9 cellular contexts compared by ENCODE assay signal in the genomic region with DNA sequence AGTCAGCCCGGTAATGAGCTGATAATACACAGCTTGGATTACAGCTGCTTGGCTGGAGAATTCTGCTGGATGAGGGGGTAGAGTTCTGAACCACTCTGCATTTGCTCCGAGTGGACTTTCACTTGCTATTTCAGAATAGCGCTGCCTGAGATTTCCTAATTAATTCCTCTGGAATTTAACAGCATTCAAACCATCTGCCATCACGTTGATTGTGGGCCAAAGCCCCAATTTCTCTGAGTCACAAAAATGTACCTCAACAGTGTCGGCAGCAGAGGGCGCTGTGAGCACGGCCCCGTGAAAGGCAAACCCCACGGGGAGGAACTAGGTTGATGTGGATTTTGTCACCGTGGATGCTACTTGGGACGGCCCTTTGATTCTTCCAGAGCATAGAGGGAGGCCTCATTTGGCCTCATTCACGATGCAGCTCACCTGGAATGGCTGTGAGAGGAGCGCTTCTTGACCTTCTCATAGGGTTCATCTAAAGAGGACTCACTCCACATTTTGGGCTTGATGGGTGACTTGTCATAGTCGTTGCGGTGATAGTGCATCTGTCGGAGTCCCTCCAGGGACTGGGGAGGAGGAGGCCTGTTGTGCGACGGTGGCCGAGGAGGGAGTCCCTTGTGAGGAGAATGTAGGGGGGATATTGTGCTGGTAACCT.
A peak's percentile ranks its signal among the peaks of the same experiment; 100 is the strongest.
DNase-seq lines count a peak whose midpoint lies in the region; ATAC-seq, FAIRE-seq and TF ChIP-seq lines count a peak whose summit lies in the region.
"Had no signal": no experiment of that assay in that cellular context is flagged by ENCODE, and none has a peak within 500 bp of the region (broad histone marks: within the 10 kb centered on the region; RNA-seq: fewer than 3 reads in every experiment).

No MANE protein-coding gene starts in this region.

- BruUV-seq in HCT116 (replicated peaks; lab: Mats Ljungman, UMichigan): no TSS peak

- peak; percentile 90 for TF ChIP-seq RAD21 in HCT116 (IDR thresholded peaks at IDR 0.05; ENCODE audit: low read depth)

- TF ChIP-seq CTCF in CD4-positive, alpha-beta T cell (IDR thresholded peaks at IDR 0.05): peak; percentile 89
- TF ChIP-seq CTCF in HCT116 (IDR thresholded peaks at IDR 0.05 in 2 of 3, conservative IDR thresholded peaks at IDR 0.05 in 1 of 3; ENCODE audit: borderline replicate concordance in 1 of 3, insufficient read depth in 1 of 3, low read depth in 2 of 3, low read length in 2 of 3): peak; percentile 74 to 96 (median 81)
- peak; percentile 94 for TF ChIP-seq CTCF in fibroblast of villous mesenchyme (IDR thresholded peaks at IDR 0.05; ENCODE audit: insufficient read depth, low read depth, low read length)
- peak; percentile 47 for TF ChIP-seq CTCF in neutrophil (IDR thresholded peaks at IDR 0.05)

- H3K27ac Mint-ChIP-seq in CD4-positive, alpha-beta T cell: no peak overlapping the region

- H3K4me3 Mint-ChIP-seq in CD4-positive, alpha-beta T cell: no peak overlapping the region

- H4K20me1 ChIP-seq in HCT116 (ENCODE audit: insufficient read depth): no peaks in the 10 kb centered on the region

- no peak overlapping the region for H3K9ac ChIP-seq in HCT116 (ENCODE audit: low read length)
- H3K9ac ChIP-seq in stomach smooth muscle (ENCODE audit: low read length in 2 of 2): no peak overlapping the region

- H3K36me3 Mint-ChIP-seq in CD4-positive, alpha-beta T cell (ENCODE audit: low read depth): no peaks in the 10 kb centered on the region

- H3K79me2 ChIP-seq in HCT116 (ENCODE audit: insufficient read depth, low read length): no peaks in the 10 kb centered on the region

- H3K4me1 Mint-ChIP-seq in CD4-positive, alpha-beta T cell (ENCODE audit: low read depth): peaks cover 11% of the 10 kb centered on the region

- H3K36me3 ChIP-seq in HCT116 (ENCODE audit: control insufficient read depth in 1 of 2, insufficient read depth in 2 of 2, low read length in 2 of 2): no peaks in the 10 kb centered on the region
- peaks cover under 1% of the 10 kb centered on the region for H3K36me3 ChIP-seq in neutrophil
- peaks cover 7 to 24% of the 10 kb centered on the region in 2 donors for H3K36me3 ChIP-seq in stomach smooth muscle (ENCODE audit: control insufficient read depth in 2 of 2, insufficient read depth in 2 of 2, low read length in 2 of 2)

- H3K4me2 ChIP-seq in HCT116 (ENCODE audit: low read length): no peak overlapping the region

- intact Hi-C loops in CD4-positive, alpha-beta T cell (cut with DNase I, micrococcal nuclease): loop anchor here (1.0 to 10.0 kb wide), 4 partner anchors 118 to 882 kb away; no protein-coding TSS in a partner anchor
- intact Hi-C loops in HCT116 (cut with micrococcal nuclease): loop anchor here (1.0 kb wide), 1 partner anchor 118 kb away; no protein-coding TSS in a partner anchor

- no peak for FAIRE-seq in RCC 7860 (lab: Jason Lieb, UNC)

- H3K9me2 ChIP-seq in HCT116 (ENCODE audit: insufficient read depth): no peaks in the 10 kb centered on the region

- POLR2A ChIA-PET in CD4-positive, alpha-beta T cell (lab: Charles Lee): no interaction called here
- POLR2A ChIA-PET in HCT116 (lab: Charles Lee): no interaction called here

- H2AFZ ChIP-seq in HCT116 (ENCODE audit: low read depth, low read length, poor library complexity, severe bottlenecking): no peak overlapping the region

- no peak for TF ChIP-seq POLR2A in HCT116 (IDR thresholded peaks at IDR 0.05; ENCODE audit: borderline replicate concordance, extremely low read depth, insufficient read depth, insufficient read length)
- no peak for TF ChIP-seq POLR2A in GM18505 (IDR thresholded peaks at IDR 0.05; ENCODE audit: borderline replicate concordance, extremely low read depth, insufficient read depth, insufficient read length)

- no peak overlapping the region for H3K27ac ChIP-seq in CD4-positive, alpha-beta T cell (ENCODE audit: low read depth, low read length)
- no peak overlapping the region for H3K27ac ChIP-seq in HCT116 (ENCODE audit: low read depth, low read length)
- H3K27ac ChIP-seq in neutrophil: no peak overlapping the region
- peak overlapping the region; percentile 49 for H3K27ac ChIP-seq in stomach smooth muscle (ENCODE audit: low read length)

- H3K4me3 ChIP-seq in HCT116 (replicated peaks in 1 of 2; ENCODE audit: low read depth in 1 of 2, low read length in 2 of 2) (no peak overlapping the region), fibroblast of villous mesenchyme (ENCODE audit: low read depth, low read length) (no peak overlapping the region), neutrophil (ENCODE audit: low read depth in 1 of 2, low read length in 1 of 2) (no peak overlapping the region), stomach smooth muscle (ENCODE audit: low read length in 2 of 2) (peak overlapping the region in 1 of 2 donors; percentile 15)

- no peaks in the 10 kb centered on the region for H3K27me3 Mint-ChIP-seq in CD4-positive, alpha-beta T cell
- H3K27me3 Mint-ChIP-seq: IgD-negative memory B cell had no signal

- peak; percentile 82 for ATAC-seq in CD4-positive, alpha-beta T cell (ENCODE audit: poor library complexity)
- peak; percentile 71 for ATAC-seq in HCT116
- ATAC-seq in GM18505 (IDR thresholded peaks at IDR 0.05; ENCODE audit: unreplicated experiment): no peak

- RAD21 ChIA-PET in HCT116 (lab: Charles Lee; ENCODE audit: low non-redundant PET in 1 of 2, low total read pairs in 2 of 2, uncharacterized antibody in 2 of 2, unreplicated experiment in 2 of 2): interaction anchor here in 1 of 2 experiments (0.7 to 0.8 kb wide), 2 partner anchors 118 to 403 kb away, joined by 4 to 6 read pairs; no protein-coding TSS in a partner anchor

- CTCF ChIA-PET in CD4-positive, alpha-beta T cell (lab: Charles Lee): interaction anchor here (0.9 kb wide), 1 partner anchor 1218 kb away, joined by 3 read pairs; no protein-coding TSS in a partner anchor
- CTCF ChIA-PET in HCT116 (lab: Charles Lee): interaction anchor here (0.8 to 1.3 kb wide), 3 partner anchors 118 to 288 kb away, joined by 3 to 9 read pairs (median 5); no protein-coding TSS in a partner anchor

- H3K4me1 ChIP-seq in HCT116 (ENCODE audit: control insufficient read depth in 1 of 2, insufficient read depth in 2 of 2, low read length in 2 of 2): no peaks in the 10 kb centered on the region
- peaks cover 14 to 16% of the 10 kb centered on the region in 2 experiments for H3K4me1 ChIP-seq in neutrophil (ENCODE audit: control insufficient read depth in 1 of 2, insufficient read depth in 1 of 2, low read depth in 1 of 2, low read length in 1 of 2)
- peaks cover 20% of the 10 kb centered on the region for H3K4me1 ChIP-seq in stomach smooth muscle (ENCODE audit: control insufficient read depth, insufficient read depth, low read length)

- DNase-seq in CD4-positive, alpha-beta T cell: peak; percentile 52 to 75 (median 64)
- DNase-seq in HCT116 (ENCODE audit: low read depth, low spot score) (no peak), RCC 7860 (ENCODE audit: low spot score) (peak; percentile 25), fibroblast of villous mesenchyme (ENCODE audit: low read depth) (peak; percentile 63)
- DNase-seq in activated T-helper 9 cell treated with anti-CD3 and anti-CD28 coated beads, Interleukin-2, amount 50 U/mL, for 16 hours (ENCODE audit: low read depth): peak; percentile 49

- no peaks in the 10 kb centered on the region for H3K27me3 ChIP-seq in CD4-positive, alpha-beta T cell (ENCODE audit: control insufficient read depth, insufficient read depth, low read length)
- H3K27me3 ChIP-seq in HCT116 (ENCODE audit: insufficient read depth, low read length): no peaks in the 10 kb centered on the region
- H3K27me3 ChIP-seq in neutrophil: peaks cover 5% of the 10 kb centered on the region
- no peaks in the 10 kb centered on the region for H3K27me3 ChIP-seq in stomach smooth muscle (ENCODE audit: control insufficient read depth in 1 of 2, insufficient read depth in 2 of 2, low read length in 2 of 2)

- no peaks in the 10 kb centered on the region for H3K9me3 Mint-ChIP-seq in CD4-positive, alpha-beta T cell
- H3K9me3 Mint-ChIP-seq: IgD-negative memory B cell had no signal

- no peaks in the 10 kb centered on the region for H3K9me3 ChIP-seq in CD4-positive, alpha-beta T cell (ENCODE audit: control insufficient read depth, low read length)
- no peaks in the 10 kb centered on the region for H3K9me3 ChIP-seq in HCT116 (ENCODE audit: control insufficient read depth in 1 of 2, insufficient read depth in 1 of 2, low read depth in 1 of 2, low read length in 2 of 2)
- no peaks in the 10 kb centered on the region for H3K9me3 ChIP-seq in neutrophil
- H3K9me3 ChIP-seq in stomach smooth muscle (ENCODE audit: control insufficient read depth in 2 of 2, low read length in 2 of 2): no peaks in the 10 kb centered on the region

TF ChIP-seq in HCT116, 20 proteins besides CTCF, POLR2A, EP300 and RAD21 (continues in another document):
- no peak for TF ChIP-seq JUND (IDR thresholded peaks at IDR 0.05)
- no peak for TF ChIP-seq SP1 (IDR thresholded peaks at IDR 0.05; ENCODE audit: low read depth)
- TF ChIP-seq, protein P1, sequence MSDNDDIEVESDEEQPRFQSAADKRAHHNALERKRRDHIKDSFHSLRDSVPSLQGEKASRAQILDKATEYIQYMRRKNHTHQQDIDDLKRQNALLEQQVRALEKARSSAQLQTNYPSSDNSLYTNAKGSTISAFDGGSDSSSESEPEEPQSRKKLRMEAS (IDR thresholded peaks at IDR 0.05): no peak
- no peak for TF ChIP-seq FOSL1 (IDR thresholded peaks at IDR 0.05; ENCODE audit: low read depth)
- TF ChIP-seq, protein P2, sequence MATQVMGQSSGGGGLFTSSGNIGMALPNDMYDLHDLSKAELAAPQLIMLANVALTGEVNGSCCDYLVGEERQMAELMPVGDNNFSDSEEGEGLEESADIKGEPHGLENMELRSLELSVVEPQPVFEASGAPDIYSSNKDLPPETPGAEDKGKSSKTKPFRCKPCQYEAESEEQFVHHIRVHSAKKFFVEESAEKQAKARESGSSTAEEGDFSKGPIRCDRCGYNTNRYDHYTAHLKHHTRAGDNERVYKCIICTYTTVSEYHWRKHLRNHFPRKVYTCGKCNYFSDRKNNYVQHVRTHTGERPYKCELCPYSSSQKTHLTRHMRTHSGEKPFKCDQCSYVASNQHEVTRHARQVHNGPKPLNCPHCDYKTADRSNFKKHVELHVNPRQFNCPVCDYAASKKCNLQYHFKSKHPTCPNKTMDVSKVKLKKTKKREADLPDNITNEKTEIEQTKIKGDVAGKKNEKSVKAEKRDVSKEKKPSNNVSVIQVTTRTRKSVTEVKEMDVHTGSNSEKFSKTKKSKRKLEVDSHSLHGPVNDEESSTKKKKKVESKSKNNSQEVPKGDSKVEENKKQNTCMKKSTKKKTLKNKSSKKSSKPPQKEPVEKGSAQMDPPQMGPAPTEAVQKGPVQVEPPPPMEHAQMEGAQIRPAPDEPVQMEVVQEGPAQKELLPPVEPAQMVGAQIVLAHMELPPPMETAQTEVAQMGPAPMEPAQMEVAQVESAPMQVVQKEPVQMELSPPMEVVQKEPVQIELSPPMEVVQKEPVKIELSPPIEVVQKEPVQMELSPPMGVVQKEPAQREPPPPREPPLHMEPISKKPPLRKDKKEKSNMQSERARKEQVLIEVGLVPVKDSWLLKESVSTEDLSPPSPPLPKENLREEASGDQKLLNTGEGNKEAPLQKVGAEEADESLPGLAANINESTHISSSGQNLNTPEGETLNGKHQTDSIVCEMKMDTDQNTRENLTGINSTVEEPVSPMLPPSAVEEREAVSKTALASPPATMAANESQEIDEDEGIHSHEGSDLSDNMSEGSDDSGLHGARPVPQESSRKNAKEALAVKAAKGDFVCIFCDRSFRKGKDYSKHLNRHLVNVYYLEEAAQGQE (IDR thresholded peaks at IDR 0.05; ENCODE audit: low read depth): no peak
